ENCODE assay signal across 1 cellular context in the genomic region with DNA sequence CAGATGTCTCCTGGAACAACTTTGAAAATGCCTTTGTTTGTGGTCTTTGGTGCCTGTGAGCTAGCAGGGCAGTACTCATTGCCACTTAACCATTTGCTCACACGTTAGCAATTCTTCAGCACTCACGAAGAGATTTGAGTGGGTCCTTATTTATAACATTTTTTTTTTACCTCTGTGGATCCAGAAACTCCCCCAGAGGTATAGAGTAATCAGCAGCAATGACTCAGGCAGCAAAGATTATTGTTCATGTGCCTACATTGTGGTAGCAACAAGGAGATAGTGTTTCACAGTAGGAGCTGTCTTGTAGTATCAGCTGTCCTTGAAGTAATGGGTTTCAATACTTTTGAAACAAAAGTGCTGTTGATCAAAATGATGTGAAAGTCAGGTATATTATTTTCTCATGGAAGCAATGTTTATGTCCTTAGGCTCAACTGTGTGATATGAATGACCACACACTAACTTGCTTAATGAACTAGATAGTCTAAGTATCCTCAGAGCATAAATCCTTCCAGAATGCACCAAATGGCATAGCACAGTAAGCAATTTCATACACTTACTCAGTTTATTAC.
TF ChIP-seq lines count a peak whose summit lies in the region.

No MANE protein-coding gene starts in this region.

TF ChIP-seq in SK-N-SH treated with all-trans-retinoic acid at 6 μM for 48 hours, 23 proteins besides CTCF, POLR2A, EP300 and RAD21 (continued from another document):
- TF ChIP-seq, protein P1, sequence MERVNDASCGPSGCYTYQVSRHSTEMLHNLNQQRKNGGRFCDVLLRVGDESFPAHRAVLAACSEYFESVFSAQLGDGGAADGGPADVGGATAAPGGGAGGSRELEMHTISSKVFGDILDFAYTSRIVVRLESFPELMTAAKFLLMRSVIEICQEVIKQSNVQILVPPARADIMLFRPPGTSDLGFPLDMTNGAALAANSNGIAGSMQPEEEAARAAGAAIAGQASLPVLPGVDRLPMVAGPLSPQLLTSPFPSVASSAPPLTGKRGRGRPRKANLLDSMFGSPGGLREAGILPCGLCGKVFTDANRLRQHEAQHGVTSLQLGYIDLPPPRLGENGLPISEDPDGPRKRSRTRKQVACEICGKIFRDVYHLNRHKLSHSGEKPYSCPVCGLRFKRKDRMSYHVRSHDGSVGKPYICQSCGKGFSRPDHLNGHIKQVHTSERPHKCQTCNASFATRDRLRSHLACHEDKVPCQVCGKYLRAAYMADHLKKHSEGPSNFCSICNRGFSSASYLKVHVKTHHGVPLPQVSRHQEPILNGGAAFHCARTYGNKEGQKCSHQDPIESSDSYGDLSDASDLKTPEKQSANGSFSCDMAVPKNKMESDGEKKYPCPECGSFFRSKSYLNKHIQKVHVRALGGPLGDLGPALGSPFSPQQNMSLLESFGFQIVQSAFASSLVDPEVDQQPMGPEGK (CRISPR knock-in tag; IDR thresholded peaks at IDR 0.05; ENCODE audit: borderline replicate concordance), result no peak
- no peak for TF ChIP-seq TSHZ2 (CRISPR knock-in tag; IDR thresholded peaks at IDR 0.05)
- TF ChIP-seq ZNF565 (CRISPR knock-in tag; conservative IDR thresholded peaks at IDR 0.05; ENCODE audit: low read depth), result no peak
- no peak for TF ChIP-seq ZC3H10 (CRISPR knock-in tag; IDR thresholded peaks at IDR 0.05)
